In the genomic region with DNA sequence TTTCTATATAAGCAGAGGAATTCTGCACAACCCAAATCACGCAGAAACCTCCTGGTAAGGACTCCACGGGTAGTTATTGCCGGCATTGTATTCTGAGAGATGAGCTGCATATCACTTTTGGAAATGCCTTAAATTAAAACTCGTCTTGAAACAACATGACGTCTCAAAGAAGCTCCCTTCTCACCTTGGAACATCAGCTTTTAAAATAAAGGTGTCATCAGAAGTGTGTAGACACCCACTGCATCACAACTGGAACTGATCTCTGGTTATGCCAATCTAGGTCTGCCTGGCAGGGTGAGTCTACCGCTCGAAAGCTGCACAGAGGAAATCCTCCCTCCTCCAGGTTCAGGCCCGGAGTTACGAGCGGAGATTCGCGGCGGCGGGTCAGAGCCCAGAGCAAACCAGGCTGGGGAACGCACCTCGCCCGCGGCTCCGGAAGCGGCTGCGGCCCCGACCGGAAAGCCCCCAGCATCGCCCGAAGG, we compare ENCODE assay signal across 8 cellular contexts. TPM values are rescaled to one million over a fixed set of nuclear protein-coding genes. Genes with fewer than 3 reads are reported as not detected.
DNase-seq lines count a peak whose midpoint lies in the region; ATAC-seq and TF ChIP-seq lines count a peak whose summit lies in the region.

No MANE protein-coding gene starts in this region.

- DNase-seq in AG10803 (ENCODE audit: low read depth) (no peak), NCI-H526 treated with DMSO at 0.1 percent for 48 hours (lab: John Stamatoyannopoulos, UW) (peak; percentile 52), NCI-H128 (lab: John Stamatoyannopoulos, UW; ENCODE audit: unreplicated experiment) (no peak), EL (no peak)
- DNase-seq in effector memory CD8-positive, alpha-beta T cell: no peak
- DNase-seq in naive thymus-derived CD4-positive, alpha-beta T cell: no peak

- peak overlapping the region; percentile 91 for H3K4me3 ChIP-seq in AG10803 (ENCODE audit: low read length)
- H3K4me3 ChIP-seq in naive thymus-derived CD4-positive, alpha-beta T cell (ENCODE audit: low read length): peak overlapping the region; percentile 76

- H3K36me3 Mint-ChIP-seq in effector memory CD8-positive, alpha-beta T cell (ENCODE audit: insufficient read depth): peaks cover 29% of the 10 kb centered on the region
- peaks cover 0 to 18% (median 3%) of the 10 kb centered on the region in 5 donors for H3K36me3 Mint-ChIP-seq in naive thymus-derived CD4-positive, alpha-beta T cell

- peak overlapping the region; percentile 93 to 97 for H3K27ac Mint-ChIP-seq in effector memory CD8-positive, alpha-beta T cell
- peak overlapping the region; percentile 89 to 98 (median 92) for H3K27ac Mint-ChIP-seq in naive thymus-derived CD4-positive, alpha-beta T cell

- no peaks in the 10 kb centered on the region for H3K9me3 ChIP-seq in naive thymus-derived CD4-positive, alpha-beta T cell (ENCODE audit: control insufficient read depth in 2 of 3, low read length in 3 of 3)

- intact Hi-C loops in naive thymus-derived CD4-positive, alpha-beta T cell (cut with micrococcal nuclease): loop anchor here (1.0 to 10.0 kb wide), 20 partner anchors 8 to 1660 kb away; a partner anchor contains a TSS

- H3K27ac ChIP-seq in naive thymus-derived CD4-positive, alpha-beta T cell (ENCODE audit: low read depth, low read length): peak overlapping the region; percentile 89

- H3K27me3 Mint-ChIP-seq in effector memory CD8-positive, alpha-beta T cell: no peaks in the 10 kb centered on the region
- no peaks in the 10 kb centered on the region for H3K27me3 Mint-ChIP-seq in naive thymus-derived CD4-positive, alpha-beta T cell

- CTCF ChIA-PET in naive thymus-derived CD4-positive, alpha-beta T cell (lab: Charles Lee): no interaction called here

- ATAC-seq in GM19395 (IDR thresholded peaks at IDR 0.05; ENCODE audit: unreplicated experiment) (peak; percentile 26), HG03139 (IDR thresholded peaks at IDR 0.05; ENCODE audit: unreplicated experiment) (no peak)
- ATAC-seq in effector memory CD8-positive, alpha-beta T cell (replicated peaks): peak; percentile 57
- peak; percentile 49 for ATAC-seq in naive thymus-derived CD4-positive, alpha-beta T cell

- H3K4me1 ChIP-seq in naive thymus-derived CD4-positive, alpha-beta T cell (ENCODE audit: control insufficient read depth in 2 of 2, insufficient read depth in 2 of 2, low read length in 2 of 2): peaks cover 20 to 41% of the 10 kb centered on the region in 2 donors

- peak overlapping the region; percentile 82 to 85 for H3K4me3 Mint-ChIP-seq in effector memory CD8-positive, alpha-beta T cell
- peak overlapping the region; percentile 84 to 96 (median 90) for H3K4me3 Mint-ChIP-seq in naive thymus-derived CD4-positive, alpha-beta T cell

- POLR2A ChIA-PET in naive thymus-derived CD4-positive, alpha-beta T cell (lab: Charles Lee): interaction anchor here (0.9 to 1.5 kb wide), 5 partner anchors 16 to 1305 kb away, joined by 3 to 5 read pairs (median 3); no protein-coding TSS in a partner anchor

- TF ChIP-seq CTCF in AG10803 (conservative IDR thresholded peaks at IDR 0.05; ENCODE audit: low read length): no peak

- H3K9me3 Mint-ChIP-seq in effector memory CD8-positive, alpha-beta T cell: no peaks in the 10 kb centered on the region
- no peaks in the 10 kb centered on the region for H3K9me3 Mint-ChIP-seq in naive thymus-derived CD4-positive, alpha-beta T cell

- peaks cover 35 to 56% of the 10 kb centered on the region in 2 donors for H3K4me1 Mint-ChIP-seq in effector memory CD8-positive, alpha-beta T cell (ENCODE audit: low read depth in 2 of 2)
- peaks cover 40 to 75% (median 63%) of the 10 kb centered on the region in 7 donors for H3K4me1 Mint-ChIP-seq in naive thymus-derived CD4-positive, alpha-beta T cell

- H3K27me3 ChIP-seq in naive thymus-derived CD4-positive, alpha-beta T cell (ENCODE audit: control insufficient read depth in 2 of 2, insufficient read depth in 2 of 2, low read length in 2 of 2): no peaks in the 10 kb centered on the region

- H3K36me3 ChIP-seq in naive thymus-derived CD4-positive, alpha-beta T cell (ENCODE audit: control insufficient read depth in 2 of 3, insufficient read depth in 3 of 3, low read length in 3 of 3): peaks cover 0 to 4% (median 0%) of the 10 kb centered on the region in 3 experiments

RNA-seq across cellular contexts. Expression of a gene that starts 1.0 kb away (rescaled TPM):
- total RNA-seq in naive thymus-derived CD4-positive, alpha-beta T cell: 10 to 100 TPM in 4 of 5 experiments, 1 to 10 TPM in 1; 8.2 to 17.3 (median 11.3) TPM
- polyA plus RNA-seq in naive thymus-derived CD4-positive, alpha-beta T cell: 1 to 10 TPM; 4.8 to 5.7 TPM
